In the genomic region with DNA sequence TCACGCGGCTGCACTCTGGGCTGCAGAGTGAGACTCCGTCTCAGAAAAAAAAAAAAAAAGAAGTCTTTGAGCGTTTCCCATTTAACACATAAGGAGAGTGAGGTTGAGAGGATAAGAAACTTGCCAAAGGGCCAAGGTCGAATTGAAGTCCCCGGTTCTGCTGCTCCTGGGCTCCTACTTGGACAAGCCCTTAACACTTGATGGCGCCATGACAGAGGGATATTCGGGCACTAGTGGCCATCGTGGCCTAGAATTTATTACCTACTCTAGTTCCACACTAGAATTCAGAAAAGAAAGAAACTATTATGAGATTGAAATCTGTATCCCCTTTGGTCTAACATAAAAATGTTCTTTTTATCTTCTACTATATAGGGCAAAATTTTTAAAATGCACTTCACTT, we compare ENCODE assay signal across 20 cellular contexts.
DNase-seq lines count a peak whose midpoint lies in the region; ATAC-seq and TF ChIP-seq lines count a peak whose summit lies in the region.
"Had no signal": no experiment of that assay in that cellular context is flagged by ENCODE, and none has a peak within 500 bp of the region (broad histone marks: within the 10 kb centered on the region; RNA-seq: fewer than 3 reads in every experiment).

No MANE protein-coding gene starts in this region.

- ATAC-seq in GM19328 (IDR thresholded peaks at IDR 0.05; ENCODE audit: unreplicated experiment): no peak
- ATAC-seq: activated CD4-positive, CD25-positive, alpha-beta regulatory T cell treated with anti-CD3 and anti-CD28 coated beads, Interleukin-2, amount 50 U/mL, for 24 hours; activated CD8-positive, alpha-beta memory T cell treated with anti-CD3 and anti-CD28 coated beads, Interleukin-2, amount 10 ng/mL, durations not matched to agents 7 days and 5 days; left cardiac atrium; right cardiac atrium; stimulated activated naive CD8-positive, alpha-beta T cell treated with anti-CD3 and anti-CD28 coated beads, Interleukin-15, amount 100 ng/mL, for 72 hours had no signal

- TF ChIP-seq CTCF in MCF 10A (IDR thresholded peaks at IDR 0.05; ENCODE audit: unreplicated experiment) (no peak), breast epithelium (IDR thresholded peaks at IDR 0.05) (no peak), esophagus muscularis mucosa (IDR thresholded peaks at IDR 0.05) (no peak), Calu3 (IDR thresholded peaks at IDR 0.05; ENCODE audit: unreplicated experiment) (no peak)

- 73% methylated on average over 9 of the region's 9 CpGs for WGBS in esophagus muscularis mucosa

- BruUV-seq in MCF 10A (replicated peaks; lab: Mats Ljungman, UMichigan) (no TSS peak), Calu3 (replicated peaks; lab: Mats Ljungman, UMichigan) (no TSS peak)

- H3K4me3 ChIP-seq in breast epithelium: no peak overlapping the region
- no peak overlapping the region for H3K4me3 ChIP-seq in SJCRH30
- H3K4me3 ChIP-seq in esophagus muscularis mucosa: no peak overlapping the region

- H3K4me3 Mint-ChIP-seq in MCF 10A (ENCODE audit: unreplicated experiment) (no peak overlapping the region), Calu3 (ENCODE audit: low read depth, unreplicated experiment) (no peak overlapping the region)
- H3K4me3 Mint-ChIP-seq: activated CD8-positive, alpha-beta memory T cell treated with anti-CD3 and anti-CD28 coated beads, Interleukin-2, amount 10 ng/mL, durations not matched to agents 7 days and 5 days; stimulated activated naive CD8-positive, alpha-beta T cell treated with anti-CD3 and anti-CD28 coated beads, Interleukin-15, amount 100 ng/mL, for 72 hours had no signal

- H3K4me1 ChIP-seq in breast epithelium: no peaks in the 10 kb centered on the region
- H3K4me1 ChIP-seq in SJCRH30: peaks cover 38% of the 10 kb centered on the region
- no peaks in the 10 kb centered on the region for H3K4me1 ChIP-seq in esophagus muscularis mucosa

- H3K27ac ChIP-seq in breast epithelium (no peak overlapping the region), SJCRH30 (peak overlapping the region; percentile 48; the same call in 1 of the 2 replicates), esophagus muscularis mucosa (replicated peaks in 1 of 4) (no peak overlapping the region)

- H3K27me3 ChIP-seq in breast epithelium: no peaks in the 10 kb centered on the region
- no peaks in the 10 kb centered on the region for H3K27me3 ChIP-seq in SJCRH30
- peaks cover 0 to 8% (median 0%) of the 10 kb centered on the region in 4 donors for H3K27me3 ChIP-seq in esophagus muscularis mucosa

- POLR2A ChIA-PET in MCF 10A (lab: Yijun Ruan, JAX): interaction anchor here (0.5 to 1.9 kb wide), 8 partner anchors 9 to 100 kb away, joined by 3 to 9 read pairs (median 4); no protein-coding TSS in a partner anchor

- intact Hi-C loops in MCF 10A (cut with micrococcal nuclease) (no loop called here), breast epithelium (cut with DNase I; ENCODE audit: low total_unique reads) (no loop called here), esophagus muscularis mucosa (cut with DNase I) (no loop called here), Calu3 (cut with micrococcal nuclease; ENCODE audit: unreplicated experiment) (no loop called here)

- no peak for TF ChIP-seq EP300 in esophagus muscularis mucosa (IDR thresholded peaks at IDR 0.05)

- peaks cover 23% of the 10 kb centered on the region for H3K4me1 Mint-ChIP-seq in MCF 10A (ENCODE audit: insufficient read depth, unreplicated experiment)
- H3K4me1 Mint-ChIP-seq in Calu3 (ENCODE audit: low read depth, unreplicated experiment): peaks cover 34% of the 10 kb centered on the region

- H3K27ac Mint-ChIP-seq in MCF 10A (ENCODE audit: low read depth, unreplicated experiment) (no peak overlapping the region), Calu3 (ENCODE audit: unreplicated experiment) (no peak overlapping the region)
- H3K27ac Mint-ChIP-seq: activated CD8-positive, alpha-beta memory T cell treated with anti-CD3 and anti-CD28 coated beads, Interleukin-2, amount 10 ng/mL, durations not matched to agents 7 days and 5 days; stimulated activated naive CD8-positive, alpha-beta T cell treated with anti-CD3 and anti-CD28 coated beads, Interleukin-15, amount 100 ng/mL, for 72 hours had no signal

- CTCF ChIA-PET in MCF 10A (lab: Yijun Ruan, JAX): interaction anchor here (0.6 to 4.8 kb wide), 10 partner anchors 9 to 715 kb away, joined by 3 to 26 read pairs (median 4); no protein-coding TSS in a partner anchor
- CTCF ChIA-PET in Calu3 (lab: Charles Lee): no interaction called here

- no peaks in the 10 kb centered on the region for H3K27me3 Mint-ChIP-seq in MCF 10A (ENCODE audit: insufficient read depth, unreplicated experiment)
- H3K27me3 Mint-ChIP-seq in Calu3 (ENCODE audit: unreplicated experiment): no peaks in the 10 kb centered on the region
- H3K27me3 Mint-ChIP-seq: activated CD8-positive, alpha-beta memory T cell treated with anti-CD3 and anti-CD28 coated beads, Interleukin-2, amount 10 ng/mL, durations not matched to agents 7 days and 5 days; stimulated activated naive CD8-positive, alpha-beta T cell treated with anti-CD3 and anti-CD28 coated beads, Interleukin-15, amount 100 ng/mL, for 72 hours had no signal

- DNase-seq in MCF 10A (ENCODE audit: unreplicated experiment) (peak; percentile 31), breast epithelium (ENCODE audit: low spot score in 2 of 2) (no peak), SJCRH30 (peak in 1 of 2 experiments; percentile 26), esophagus muscularis mucosa (ENCODE audit: extremely low spot score) (peak; percentile 7), COLO668 (lab: John Stamatoyannopoulos, UW; ENCODE audit: unreplicated experiment) (no peak), Calu3 (no peak), OCI-M2 (lab: John Stamatoyannopoulos, UW; ENCODE audit: unreplicated experiment) (no peak)
- DNase-seq: activated CD8-positive, alpha-beta memory T cell treated with anti-CD3 and anti-CD28 coated beads, Interleukin-2, amount 10 ng/mL, durations not matched to agents 7 days and 5 days; activated effector memory CD4-positive, alpha-beta T cell treated with anti-CD3 and anti-CD28 coated beads, Interleukin-2, amount 50 U/mL, for 16 hours; amygdala; cerebellar nuclear complex; GDM1; KG1; left cardiac atrium; NCI-H1417; nucleus accumbens; right cardiac atrium; stimulated activated naive CD8-positive, alpha-beta T cell treated with anti-CD3 and anti-CD28 coated beads, Interleukin-15, amount 100 ng/mL, for 72 hours had no signal

- no peaks in the 10 kb centered on the region for H3K9me3 ChIP-seq in breast epithelium
- no peaks in the 10 kb centered on the region for H3K9me3 ChIP-seq in SJCRH30 (replicated peaks)
- no peaks in the 10 kb centered on the region for H3K9me3 ChIP-seq in esophagus muscularis mucosa

- TF ChIP-seq POLR2A in breast epithelium (IDR thresholded peaks at IDR 0.05): no peak
- no peak for TF ChIP-seq POLR2A in esophagus muscularis mucosa (IDR thresholded peaks at IDR 0.05; ENCODE audit: low read depth)

- H3K9me3 Mint-ChIP-seq in MCF 10A (ENCODE audit: unreplicated experiment) (no peaks in the 10 kb centered on the region), Calu3 (ENCODE audit: low read depth, unreplicated experiment) (no peaks in the 10 kb centered on the region)
- H3K9me3 Mint-ChIP-seq: stimulated activated naive CD8-positive, alpha-beta T cell treated with anti-CD3 and anti-CD28 coated beads, Interleukin-15, amount 100 ng/mL, for 72 hours had no signal

- H3K36me3 Mint-ChIP-seq in MCF 10A (ENCODE audit: insufficient read depth, unreplicated experiment) (no peaks in the 10 kb centered on the region), Calu3 (ENCODE audit: insufficient read depth, unreplicated experiment) (no peaks in the 10 kb centered on the region)
- H3K36me3 Mint-ChIP-seq: activated CD8-positive, alpha-beta memory T cell treated with anti-CD3 and anti-CD28 coated beads, Interleukin-2, amount 10 ng/mL, durations not matched to agents 7 days and 5 days had no signal

- H3K36me3 ChIP-seq in breast epithelium: no peaks in the 10 kb centered on the region
- H3K36me3 ChIP-seq in SJCRH30: no peaks in the 10 kb centered on the region
- peaks cover 0 to 8% (median 0%) of the 10 kb centered on the region in 4 donors for H3K36me3 ChIP-seq in esophagus muscularis mucosa

Comparison
In these comparisons a context has a peak if more than half of its experiments do, and no peak if none do; other contexts are left out.
1. DNase-seq: peak in MCF 10A (single experiment) and esophagus muscularis mucosa (single experiment); none in breast epithelium (0 of 2), COLO668 (single experiment), Calu3 (single experiment) and OCI-M2 (single experiment).